Comparison of ENCODE assay signal across 29 cellular contexts in genomic region chr2:19676770-19677169, GRCh38.
DNase-seq lines count a peak whose midpoint lies in the region; ATAC-seq, FAIRE-seq and TF ChIP-seq lines count a peak whose summit lies in the region.
"Had no signal": no experiment of that assay in that cellular context is flagged by ENCODE, and none has a peak within 500 bp of the region (broad histone marks: within the 10 kb centered on the region; RNA-seq: fewer than 3 reads in every experiment).

No MANE protein-coding gene starts in this region.

- no peak for TF ChIP-seq RAD21 in HepG2 (CRISPR knock-in tag; IDR thresholded peaks at IDR 0.05)

- H3K4me2 ChIP-seq in HepG2 (ENCODE audit: low read depth, low read length) (no peak overlapping the region), neural progenitor cell (no peak overlapping the region)

- no TSS peak for BruUV-seq in HepG2 (replicated peaks; lab: Mats Ljungman, UMichigan)

- H3K4me3 ChIP-seq in HepG2 (replicated peaks in 1 of 3; ENCODE audit: insufficient read depth in 1 of 3, low read depth in 2 of 3, low read length in 3 of 3): no peak overlapping the region
- H3K4me3 ChIP-seq in right lobe of liver: no peak overlapping the region
- no peak overlapping the region for H3K4me3 ChIP-seq in neural progenitor cell
- H3K4me3 ChIP-seq in adrenal gland: no peak overlapping the region
- H3K4me3 ChIP-seq in foreskin fibroblast (ENCODE audit: low read depth in 1 of 2, low read length in 2 of 2): no peak overlapping the region
- H3K4me3 ChIP-seq: body of pancreas, lower lobe of right lung, psoas muscle, testis had no signal

- H3K79me2 ChIP-seq in HepG2 (ENCODE audit: insufficient read depth, low read length): no peaks in the 10 kb centered on the region
- no peaks in the 10 kb centered on the region for H3K79me2 ChIP-seq in neural progenitor cell (ENCODE audit: low read depth)

- H3K4me1 ChIP-seq in HepG2 (ENCODE audit: insufficient read depth, low read length) (peaks cover 7% of the 10 kb centered on the region; the same call in 1 of the 2 replicates), right lobe of liver (peaks cover 0 to 5% (median 0%) of the 10 kb centered on the region in 4 donors), neural progenitor cell (peaks cover 5% of the 10 kb centered on the region), adrenal gland (replicated peaks in 1 of 2) (no peaks in the 10 kb centered on the region)
- H3K4me1 ChIP-seq: body of pancreas, lower lobe of right lung, psoas muscle, testis had no signal

- FAIRE-seq in HepG2 (lab: Jason Lieb, UNC): peak; percentile 43
- FAIRE-seq: frontal cortex, GM12891, kidney, small intestine had no signal

- H3K27me3 Mint-ChIP-seq in WTC11 (ENCODE audit: low read depth) (no peaks in the 10 kb centered on the region), neural progenitor cell (ENCODE audit: insufficient read depth, low read depth) (peaks cover 2% of the 10 kb centered on the region)
- H3K27me3 Mint-ChIP-seq: CD4-positive, CD25-positive, alpha-beta regulatory T cell had no signal

- no peaks in the 10 kb centered on the region for H3F3A ChIP-seq in neural progenitor cell (ENCODE audit: low read depth)

- H3K9ac ChIP-seq in HepG2 (ENCODE audit: insufficient read depth, low read depth, low read length) (no peak overlapping the region), neural progenitor cell (no peak overlapping the region)

- peak; percentile 64 for TF ChIP-seq CTCF in HepG2 (CRISPR knock-in tag; IDR thresholded peaks at IDR 0.05)
- TF ChIP-seq CTCF in right lobe of liver (IDR thresholded peaks at IDR 0.05): no peak
- peak; percentile 24; the same call in 1 of the 2 replicates for TF ChIP-seq CTCF in WTC11 (IDR thresholded peaks at IDR 0.05)
- peak; percentile 45 for TF ChIP-seq CTCF in neural progenitor cell (IDR thresholded peaks at IDR 0.05)
- TF ChIP-seq CTCF in adrenal gland (IDR thresholded peaks at IDR 0.05): no peak
- no peak for TF ChIP-seq CTCF in foreskin fibroblast (IDR thresholded peaks at IDR 0.05; ENCODE audit: low read depth, low read length)

- POLR2A ChIA-PET in HepG2 (lab: Yijun Ruan, JAX): no interaction called here
- POLR2A ChIA-PET in WTC11 (lab: Charles Lee): interaction anchor here (0.8 kb wide), 1 partner anchor 9 kb away, joined by 3 read pairs; no protein-coding TSS in a partner anchor

- CTCF ChIA-PET in HepG2 (lab: Yijun Ruan, JAX; ENCODE audit: low intra/inter-chr PET ratio, low total read pairs): no interaction called here
- CTCF ChIA-PET in WTC11 (lab: Charles Lee): interaction anchor here (0.9 to 2.4 kb wide), 7 partner anchors 10 to 316 kb away, joined by 3 to 10 read pairs (median 4); no protein-coding TSS in a partner anchor

- DNase-seq in HepG2 (ENCODE audit: low spot score) (peak; percentile 21), right lobe of liver (no peak), KBM-7 (peak; percentile 11), WTC11 (ENCODE audit: low spot score) (peak; percentile 56), neural progenitor cell (ENCODE audit: low spot score) (peak; percentile 52), adrenal gland (no peak), foreskin fibroblast (no peak)
- DNase-seq: activated CD4-positive, alpha-beta T cell treated with anti-CD3 and anti-CD28 coated beads, Interleukin-2, amount 50 U/mL, for 1 hour; activated naive CD8-positive, alpha-beta T cell treated with anti-CD3 and anti-CD28 coated beads, Interleukin-2, amount 10 ng/mL, durations not matched to agents 7 days and 5 days; body of pancreas; CD4-positive, CD25-positive, alpha-beta regulatory T cell; effector CD8-positive, alpha-beta T cell; GDM1; hippocampal formation; kidney; lower lobe of right lung; NCI-H1105 treated with DMSO at 0.1 percent for 48 hours; NCI-H2171; psoas muscle; Right ventricle myocardium superior; small intestine; stimulated activated naive B cell treated with anti-CD40 and anti-IgM and Interleukin-4, amounts not matched to agents 10 μg/mL and 1 μg/mL and 100 μg/mL, for 72 hours; T-helper 17 cell; testis had no signal

- in situ Hi-C loops in HepG2 (cut with HindIII; ENCODE audit: extremely low pct_ligation_motif_present, low pct_unique_long_range_greater_than_20kb): no loop called here
- in situ Hi-C loops in KBM-7 (cut with MboI; ENCODE audit: low pct_unique_long_range_greater_than_20kb, low sequenced_read_pairs): no loop called here

- intact Hi-C loops in HepG2 (cut with micrococcal nuclease; ENCODE audit: unreplicated experiment): no loop called here
- intact Hi-C loops in right lobe of liver (cut with DNase I): no loop called here
- intact Hi-C loops in adrenal gland (cut with DNase I): no loop called here

- no peaks in the 10 kb centered on the region for H4K20me1 ChIP-seq in HepG2 (ENCODE audit: insufficient read depth, low read length)
- H4K20me1 ChIP-seq in neural progenitor cell (ENCODE audit: low read depth): no peaks in the 10 kb centered on the region

- H3K4me3 Mint-ChIP-seq in WTC11 (no peak overlapping the region), neural progenitor cell (no peak overlapping the region)
- H3K4me3 Mint-ChIP-seq: activated naive CD8-positive, alpha-beta T cell treated with anti-CD3 and anti-CD28 coated beads, Interleukin-2, amount 10 ng/mL, durations not matched to agents 7 days and 5 days; CD4-positive, CD25-positive, alpha-beta regulatory T cell; stimulated activated naive B cell treated with anti-CD40 and anti-IgM and Interleukin-4, amounts not matched to agents 10 μg/mL and 1 μg/mL and 100 μg/mL, for 72 hours; T-helper 17 cell had no signal

- H3K9me3 Mint-ChIP-seq in WTC11 (no peaks in the 10 kb centered on the region), neural progenitor cell (no peaks in the 10 kb centered on the region)
- H3K9me3 Mint-ChIP-seq: activated naive CD8-positive, alpha-beta T cell treated with anti-CD3 and anti-CD28 coated beads, Interleukin-2, amount 10 ng/mL, durations not matched to agents 7 days and 5 days; stimulated activated naive B cell treated with anti-CD40 and anti-IgM and Interleukin-4, amounts not matched to agents 10 μg/mL and 1 μg/mL and 100 μg/mL, for 72 hours had no signal

- H2AFZ ChIP-seq in HepG2 (ENCODE audit: low read length) (no peak overlapping the region), neural progenitor cell (replicated peaks) (no peak overlapping the region)

- H3K27me3 ChIP-seq in HepG2 (ENCODE audit: control insufficient read depth in 1 of 2, insufficient read depth in 2 of 2, low read length in 2 of 2) (peaks cover 0 to 3% of the 10 kb centered on the region in 2 experiments; a peak in 1 of 5 replicates), right lobe of liver (no peaks in the 10 kb centered on the region), neural progenitor cell (no peaks in the 10 kb centered on the region), adrenal gland (no peaks in the 10 kb centered on the region)
- H3K27me3 ChIP-seq: body of pancreas, neutrophil, testis had no signal

- H3K27ac Mint-ChIP-seq in WTC11 (no peak overlapping the region), neural progenitor cell (no peak overlapping the region)
- H3K27ac Mint-ChIP-seq: activated naive CD8-positive, alpha-beta T cell treated with anti-CD3 and anti-CD28 coated beads, Interleukin-2, amount 10 ng/mL, durations not matched to agents 7 days and 5 days; CD4-positive, CD25-positive, alpha-beta regulatory T cell; stimulated activated naive B cell treated with anti-CD40 and anti-IgM and Interleukin-4, amounts not matched to agents 10 μg/mL and 1 μg/mL and 100 μg/mL, for 72 hours; T-helper 17 cell had no signal

- peak; percentile 87 for ATAC-seq in HepG2
- ATAC-seq in right lobe of liver: no peak
- ATAC-seq in WTC11: peak; percentile 95
- no peak for ATAC-seq in GM19397 (IDR thresholded peaks at IDR 0.05; ENCODE audit: unreplicated experiment)
- ATAC-seq: body of pancreas; esophagus mucosa; psoas muscle; stimulated activated naive B cell treated with anti-CD40 and anti-IgM and Interleukin-4, amounts not matched to agents 10 μg/mL and 1 μg/mL and 100 μg/mL, for 72 hours; T-helper 17 cell had no signal

- no peaks in the 10 kb centered on the region for H3K4me1 Mint-ChIP-seq in WTC11
- peaks cover 19% of the 10 kb centered on the region for H3K4me1 Mint-ChIP-seq in neural progenitor cell
- H3K4me1 Mint-ChIP-seq: activated naive CD8-positive, alpha-beta T cell treated with anti-CD3 and anti-CD28 coated beads, Interleukin-2, amount 10 ng/mL, durations not matched to agents 7 days and 5 days; CD4-positive, CD25-positive, alpha-beta regulatory T cell; stimulated activated naive B cell treated with anti-CD40 and anti-IgM and Interleukin-4, amounts not matched to agents 10 μg/mL and 1 μg/mL and 100 μg/mL, for 72 hours; T-helper 17 cell had no signal

- H3K36me3 Mint-ChIP-seq in WTC11 (no peaks in the 10 kb centered on the region), neural progenitor cell (no peaks in the 10 kb centered on the region)
- H3K36me3 Mint-ChIP-seq: activated naive CD8-positive, alpha-beta T cell treated with anti-CD3 and anti-CD28 coated beads, Interleukin-2, amount 10 ng/mL, durations not matched to agents 7 days and 5 days; CD4-positive, CD25-positive, alpha-beta regulatory T cell; stimulated activated naive B cell treated with anti-CD40 and anti-IgM and Interleukin-4, amounts not matched to agents 10 μg/mL and 1 μg/mL and 100 μg/mL, for 72 hours had no signal

- H3K9me3 ChIP-seq in HepG2 (ENCODE audit: low read length): no peaks in the 10 kb centered on the region
- no peaks in the 10 kb centered on the region for H3K9me3 ChIP-seq in right lobe of liver
- no peaks in the 10 kb centered on the region for H3K9me3 ChIP-seq in neural progenitor cell (ENCODE audit: low read depth)
- H3K9me3 ChIP-seq in adrenal gland (replicated peaks in 1 of 3): no peaks in the 10 kb centered on the region
- H3K9me3 ChIP-seq: body of pancreas, lower lobe of right lung, neutrophil, psoas muscle, testis had no signal

- TF ChIP-seq EP300 in HepG2 (IDR thresholded peaks at IDR 0.05; ENCODE audit: low read depth in 2 of 2, low read length in 2 of 2): no peak
- TF ChIP-seq EP300 in HepG2 (CRISPR knock-in tag; IDR thresholded peaks at IDR 0.05; ENCODE audit: borderline replicate concordance): no peak

- TF ChIP-seq POLR2A in HepG2 (IDR thresholded peaks at IDR 0.05; ENCODE audit: insufficient read depth in 1 of 2, low read depth in 2 of 2, low read length in 2 of 2): no peak
- no peak for TF ChIP-seq POLR2A in right lobe of liver (IDR thresholded peaks at IDR 0.05)
- TF ChIP-seq POLR2A in adrenal gland (IDR thresholded peaks at IDR 0.05): no peak

- H3K36me3 ChIP-seq in HepG2 (replicated peaks in 1 of 2; ENCODE audit: control insufficient read depth in 1 of 2, insufficient read depth in 2 of 2, low read length in 2 of 2) (no peaks in the 10 kb centered on the region), right lobe of liver (no peaks in the 10 kb centered on the region), neural progenitor cell (no peaks in the 10 kb centered on the region), adrenal gland (replicated peaks in 1 of 2) (no peaks in the 10 kb centered on the region)
- H3K36me3 ChIP-seq: lower lobe of right lung, neutrophil had no signal

- no peak overlapping the region for H3K27ac ChIP-seq in HepG2 (ENCODE audit: extremely low read length, insufficient read depth, low read length)
- H3K27ac ChIP-seq in right lobe of liver: no peak overlapping the region
- no peak overlapping the region for H3K27ac ChIP-seq in neural progenitor cell
- H3K27ac ChIP-seq in adrenal gland: no peak overlapping the region
- H3K27ac ChIP-seq: body of pancreas, lower lobe of right lung, neutrophil, psoas muscle, testis had no signal

- WGBS in HepG2 (ENCODE audit: low lambda C conversion rate): 16% methylated on average over 3 of the region's 6 CpGs
- 60% methylated on average over 1 of the region's 6 CpGs for WGBS in right lobe of liver (ENCODE audit: insufficient coverage, low coverage, low lambda C conversion rate, missing lambda C conversion rate)
- 70 to 87% (median 80%) methylated on average over 6 of the region's 6 CpGs for WGBS in adrenal gland, 4 donors

Comparison
In these comparisons a context has a peak if more than half of its experiments do, and no peak if none do; other contexts are left out.
1. ATAC-seq: peak in HepG2 (single experiment) and WTC11 (single experiment); none in right lobe of liver (0 of 4) and GM19397 (single experiment).
2. DNase-seq: peak in HepG2 (single experiment), KBM-7 (single experiment), WTC11 (single experiment) and neural progenitor cell (single experiment); none in right lobe of liver (0 of 3), adrenal gland (0 of 7) and foreskin fibroblast (0 of 2).
3. CTCF ChIP-seq: peak in HepG2 (single experiment), WTC11 (single experiment) and neural progenitor cell (single experiment); none in right lobe of liver (0 of 4), adrenal gland (0 of 6) and foreskin fibroblast (single experiment).
4. Of the 50 proteins assayed by ChIP-seq in both HepG2 and WTC11: peak only in HepG2: none; only in WTC11: none; in both: CTCF; in neither: 49.